Comparison of ENCODE assay signal across 14 cellular contexts in the genomic region with DNA sequence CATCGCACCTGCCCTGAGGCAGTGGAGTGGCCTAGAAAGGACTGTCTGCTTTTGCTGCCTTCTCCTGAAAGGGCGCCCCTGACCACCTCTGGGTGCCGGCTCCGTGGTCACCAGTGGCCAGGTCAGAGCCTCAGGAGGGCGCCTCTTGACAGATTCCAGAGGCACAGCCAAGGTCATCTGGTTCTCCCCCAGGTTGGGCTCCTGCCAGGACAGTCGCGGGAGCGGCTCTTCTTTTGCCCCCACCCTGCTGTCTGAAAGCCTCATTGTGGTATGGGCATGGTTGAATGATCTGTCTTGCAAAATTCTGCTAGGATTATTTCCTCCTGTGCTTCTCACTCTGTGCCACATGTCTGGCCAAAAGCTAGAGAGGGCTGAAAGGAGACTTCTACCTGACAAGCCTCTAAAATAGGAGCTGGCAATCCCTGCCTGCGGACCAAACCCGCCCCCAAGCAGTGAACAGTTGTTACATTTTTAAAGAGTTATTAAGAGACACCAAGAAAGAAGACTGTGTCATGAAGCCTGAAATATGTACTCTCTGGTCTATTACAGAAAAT.
DNase-seq lines count a peak whose midpoint lies in the region; ATAC-seq, FAIRE-seq and TF ChIP-seq lines count a peak whose summit lies in the region.
"Had no signal": no experiment of that assay in that cellular context is flagged by ENCODE, and none has a peak within 500 bp of the region (broad histone marks: within the 10 kb centered on the region; RNA-seq: fewer than 3 reads in every experiment).

No MANE protein-coding gene starts in this region.

- 29% methylated on average over 10 of the region's 10 CpGs for WGBS in GM12878 (ENCODE audit: insufficient coverage, insufficient replicate concordance, low lambda C conversion rate, missing lambda C conversion rate)
- WGBS in esophagus muscularis mucosa = 91% methylated on average over 10 of the region's 10 CpGs

- TF ChIP-seq EP300 in GM12878 (IDR thresholded peaks at IDR 0.05; ENCODE audit: borderline replicate concordance in 1 of 2, control insufficient read depth in 1 of 2, low read depth in 2 of 2, low read length in 2 of 2) (no peak), esophagus muscularis mucosa (IDR thresholded peaks at IDR 0.05) (no peak)

- H4K20me1 ChIP-seq in GM12878 (ENCODE audit: control insufficient read depth, insufficient read depth) = 0 out of 2 replicates have a peak, but pooled peaks cover 3% of the 10 kb centered on the region

- H3K27ac ChIP-seq in CD8-positive, alpha-beta memory T cell (ENCODE audit: low read depth, low read length) = no peak overlapping the region
- H3K27ac ChIP-seq in GM12878 (ENCODE audit: control insufficient read depth, insufficient read depth) (peak overlapping the region; percentile 27), esophagus muscularis mucosa (replicated peaks in 1 of 4) (peak overlapping the region in 1 of 4 donors; percentile 25)

- BruUV-seq in GM12878 (replicated peaks; lab: Mats Ljungman, UMichigan) = no TSS peak

- TF ChIP-seq RAD21 in GM12878 (IDR thresholded peaks at IDR 0.05; ENCODE audit: insufficient read depth, low read depth, low read length) = no peak

- no peaks in the 10 kb centered on the region for H3K4me1 ChIP-seq in CD8-positive, alpha-beta memory T cell (ENCODE audit: insufficient read depth, low read length)
- peaks cover 11% of the 10 kb centered on the region for H3K4me1 ChIP-seq in GM12878 (ENCODE audit: control insufficient read depth, insufficient read depth, low read length)
- H3K4me1 ChIP-seq in esophagus muscularis mucosa = peaks cover 17 to 22% (median 19%) of the 10 kb centered on the region in 4 donors

- CTCF ChIA-PET in CD8-positive, alpha-beta memory T cell (lab: Charles Lee) = interaction anchor here (2.4 kb wide), 1 partner anchor 9 kb away, joined by 12 read pairs; no protein-coding TSS in a partner anchor
- CTCF ChIA-PET in GM12878 (lab: Yijun Ruan, JAX) = interaction anchor here (0.8 to 0.9 kb wide), 3 partner anchors 9 to 110 kb away, joined by 4 to 6 read pairs (median 4); no protein-coding TSS in a partner anchor

- in situ Hi-C loops in GM12878 (cut with MboI) = no loop called here

- no peak overlapping the region for H3K4me3 ChIP-seq in CD8-positive, alpha-beta memory T cell (ENCODE audit: low read length)
- H3K4me3 ChIP-seq in GM12878 (no peak overlapping the region), esophagus muscularis mucosa (no peak overlapping the region)

- TF ChIP-seq POLR2A in GM12878 (IDR thresholded peaks at IDR 0.05; ENCODE audit: low read depth, low read length) (no peak), esophagus muscularis mucosa (IDR thresholded peaks at IDR 0.05; ENCODE audit: low read depth) (no peak)

- no peak overlapping the region for H3K9ac ChIP-seq in GM12878 (ENCODE audit: control insufficient read depth, insufficient read depth, low read length)

- H3K4me1 Mint-ChIP-seq in CD8-positive, alpha-beta memory T cell = peaks cover 3 to 28% (median 20%) of the 10 kb centered on the region in 3 donors

- SMC1A ChIA-PET in GM12878 (lab: Charles Lee; ENCODE audit: uncharacterized antibody, unreplicated experiment) = interaction anchor here (0.8 to 1.3 kb wide), 4 partner anchors 9 to 100 kb away, joined by 4 to 6 read pairs (median 4); a partner anchor contains a TSS

- no peak for DNase-seq in CD8-positive, alpha-beta memory T cell
- no peak for DNase-seq in GM12878 (ENCODE audit: low read depth, low spot score)
- DNase-seq in pons (ENCODE audit: low spot score) = peak; percentile 17
- no peak for DNase-seq in T-helper 2 cell
- no peak for DNase-seq in sciatic nerve (ENCODE audit: low spot score)
- no peak for DNase-seq in esophagus muscularis mucosa (ENCODE audit: extremely low spot score)
- DNase-seq: activated T-cell treated with anti-CD3 and anti-CD28 coated beads, Interleukin-2, amount 50 U/mL, for 4 hours; CD4-positive, alpha-beta memory T cell; effector CD4-positive, alpha-beta T cell; NCI-H446; stimulated activated CD4-positive, alpha-beta T cell treated with anti-CD3 and anti-CD28 coated beads, Interleukin-2, amount 100 ng/mL, for 24 hours; stimulated activated naive B cell treated with anti-CD40 and anti-IgM and Interleukin-4, amounts not matched to agents 10 μg/mL and 1 μg/mL and 100 μg/mL, for 72 hours had no signal

- no peaks in the 10 kb centered on the region for H3K27me3 ChIP-seq in CD8-positive, alpha-beta memory T cell (ENCODE audit: insufficient read depth, low read length, poor library complexity, severe bottlenecking)
- H3K27me3 ChIP-seq in GM12878 (replicated peaks in 1 of 2; ENCODE audit: control insufficient read depth in 2 of 2, insufficient read depth in 2 of 2, low read length in 1 of 2) = no peaks in the 10 kb centered on the region
- H3K27me3 ChIP-seq in esophagus muscularis mucosa = no peaks in the 10 kb centered on the region

- H3K4me2 ChIP-seq in GM12878 (ENCODE audit: control insufficient read depth, insufficient read depth) = peak overlapping the region; percentile 41

- no peaks in the 10 kb centered on the region; the same call in 1 of the 2 replicates for H3K79me2 ChIP-seq in GM12878 (ENCODE audit: control insufficient read depth, insufficient read depth, low read length)

- H2AFZ ChIP-seq in GM12878 (ENCODE audit: control insufficient read depth, low read depth, low read length) = no peak overlapping the region

- POLR2A ChIA-PET in CD8-positive, alpha-beta memory T cell (lab: Charles Lee) = interaction anchor here (0.6 kb wide), 3 partner anchors 16 to 66 kb away, joined by 3 to 5 read pairs (median 5); no protein-coding TSS in a partner anchor
- POLR2A ChIA-PET in GM12878 (lab: Charles Lee) = interaction anchor here (0.5 to 1.1 kb wide), 7 partner anchors 9 to 408 kb away, joined by 3 to 6 read pairs (median 4); no protein-coding TSS in a partner anchor

- no peaks in the 10 kb centered on the region for H3K9me3 Mint-ChIP-seq in CD8-positive, alpha-beta memory T cell
- H3K9me3 Mint-ChIP-seq: activated T-cell treated with anti-CD3 and anti-CD28 coated beads, Interleukin-2, amount 50 U/mL, for 4 hours; CD4-positive, alpha-beta memory T cell; stimulated activated naive B cell treated with anti-CD40 and anti-IgM and Interleukin-4, amounts not matched to agents 10 μg/mL and 1 μg/mL and 100 μg/mL, for 72 hours had no signal

- no peak for TF ChIP-seq CTCF in GM12878 (IDR thresholded peaks at IDR 0.05 in 2 of 3, conservative IDR thresholded peaks at IDR 0.05 in 1 of 3; ENCODE audit: control insufficient read depth in 2 of 3, extremely low read depth in 1 of 3, insufficient read depth in 1 of 3, low read depth in 3 of 3, low read length in 3 of 3)
- TF ChIP-seq CTCF in esophagus muscularis mucosa (IDR thresholded peaks at IDR 0.05) = no peak

- RAD21 ChIA-PET in GM12878 (lab: Charles Lee; ENCODE audit: unreplicated experiment) = interaction anchor here (1.3 to 1.9 kb wide), 3 partner anchors 8 to 101 kb away, joined by 3 to 5 read pairs (median 4); no protein-coding TSS in a partner anchor

- ATAC-seq in HG03108 (IDR thresholded peaks at IDR 0.05; ENCODE audit: unreplicated experiment) (peak; percentile 46), GM12878 (peak; percentile 82), sciatic nerve (no peak), HG03095 (IDR thresholded peaks at IDR 0.05; ENCODE audit: unreplicated experiment) (no peak)
- ATAC-seq: activated T-cell treated with anti-CD3 and anti-CD28 coated beads, Interleukin-2, amount 50 U/mL, for 4 hours had no signal

- no peak for FAIRE-seq in GM12878 (lab: Jason Lieb, UNC)

- no peaks in the 10 kb centered on the region for H3K36me3 ChIP-seq in CD8-positive, alpha-beta memory T cell (ENCODE audit: insufficient read depth, low read length)
- H3K36me3 ChIP-seq in GM12878 (ENCODE audit: control insufficient read depth in 2 of 2, insufficient read depth in 2 of 2, low read length in 1 of 2) (peaks cover 27 to 34% of the 10 kb centered on the region in 2 experiments), esophagus muscularis mucosa (peaks cover 7 to 20% (median 16%) of the 10 kb centered on the region in 4 donors)

- intact Hi-C loops in GM12878 (cut with micrococcal nuclease; ENCODE audit: unreplicated experiment) (no loop called here), sciatic nerve (cut with DNase I) (no loop called here), esophagus muscularis mucosa (cut with DNase I) (no loop called here)

- H3K9me3 ChIP-seq in CD8-positive, alpha-beta memory T cell (ENCODE audit: low read length) = no peaks in the 10 kb centered on the region
- H3K9me3 ChIP-seq in GM12878 (replicated peaks; ENCODE audit: control insufficient read depth, insufficient read depth, low read length) (no peaks in the 10 kb centered on the region), esophagus muscularis mucosa (no peaks in the 10 kb centered on the region)

- H3K27ac Mint-ChIP-seq in CD8-positive, alpha-beta memory T cell = peak overlapping the region in 5 of 8 donors; percentile 36 to 73 (median 42)

- no peaks in the 10 kb centered on the region for H3K27me3 Mint-ChIP-seq in CD8-positive, alpha-beta memory T cell
- H3K27me3 Mint-ChIP-seq: CD4-positive, alpha-beta memory T cell; stimulated activated naive B cell treated with anti-CD40 and anti-IgM and Interleukin-4, amounts not matched to agents 10 μg/mL and 1 μg/mL and 100 μg/mL, for 72 hours had no signal

- H3K36me3 Mint-ChIP-seq in CD8-positive, alpha-beta memory T cell = peaks cover 0 to 25% (median 17%) of the 10 kb centered on the region in 3 donors

- H3K4me3 Mint-ChIP-seq in CD8-positive, alpha-beta memory T cell = no peak overlapping the region
- H3K4me3 Mint-ChIP-seq: activated T-cell treated with anti-CD3 and anti-CD28 coated beads, Interleukin-2, amount 50 U/mL, for 4 hours; CD4-positive, alpha-beta memory T cell; stimulated activated naive B cell treated with anti-CD40 and anti-IgM and Interleukin-4, amounts not matched to agents 10 μg/mL and 1 μg/mL and 100 μg/mL, for 72 hours had no signal

TF ChIP-seq in GM12878, 131 proteins besides CTCF, POLR2A, EP300 and RAD21 (continues in another document):
- TF ChIP-seq ETV6 (conservative IDR thresholded peaks at IDR 0.05 in 1 of 2, IDR thresholded peaks at IDR 0.05 in 1 of 2; ENCODE audit: borderline replicate concordance in 1 of 2, low read depth in 1 of 2) = no peak
- no peak for TF ChIP-seq SUPT20H (IDR thresholded peaks at IDR 0.05; ENCODE audit: borderline replicate concordance, control insufficient read depth, low read depth, low read length)

Comparison
In these comparisons a context has a peak if more than half of its experiments do, and no peak if none do; other contexts are left out.
1. ATAC-seq: peak in HG03108 (single experiment) and GM12878 (single experiment); none in sciatic nerve (single experiment) and HG03095 (single experiment).